ENCODE assay signal across 14 cellular contexts in genomic region chr7:117324940-117325339, GRCh38. TPM values are rescaled to one million over a fixed set of nuclear protein-coding genes. Genes with fewer than 3 reads are reported as not detected.
DNase-seq lines count a peak whose midpoint lies in the region; ATAC-seq and TF ChIP-seq lines count a peak whose summit lies in the region.
"Had no signal": no experiment of that assay in that cellular context is flagged by ENCODE, and none has a peak within 500 bp of the region (broad histone marks: within the 10 kb centered on the region; RNA-seq: fewer than 3 reads in every experiment).

No MANE protein-coding gene starts in this region.

- TF ChIP-seq POLR2A in upper lobe of left lung (IDR thresholded peaks at IDR 0.05), result no peak

- H3K9ac ChIP-seq in fibroblast of lung (ENCODE audit: insufficient read depth, low read length), result no peak overlapping the region

- H3K9me3 Mint-ChIP-seq in mesothelial cell of epicardium, result peaks cover 31% of the 10 kb centered on the region

- H3K36me3 ChIP-seq in SJCRH30, result no peaks in the 10 kb centered on the region
- H3K36me3 ChIP-seq in fibroblast of lung (ENCODE audit: control insufficient read depth, insufficient read depth, low read length), result no peaks in the 10 kb centered on the region
- H3K36me3 ChIP-seq in upper lobe of left lung, result no peaks in the 10 kb centered on the region
- H3K36me3 ChIP-seq: prostate gland, SJSA1 had no signal

- H3K27me3 Mint-ChIP-seq in mesothelial cell of epicardium (ENCODE audit: low read depth), result peaks cover 17% of the 10 kb centered on the region

- no peaks in the 10 kb centered on the region for H4K20me1 ChIP-seq in fibroblast of lung (ENCODE audit: control insufficient read depth, extremely low read depth, insufficient read depth, low read length)

- peak; percentile 56 to 73 for ATAC-seq in upper lobe of left lung (ENCODE audit: low FRiP score in 2 of 2)
- ATAC-seq: activated naive CD8-positive, alpha-beta T cell treated with anti-CD3 and anti-CD28 coated beads, Interleukin-2, amount 50 U/mL, for 24 hours had no signal

- DNase-seq in SJCRH30, result peak; percentile 24 to 37
- peak in 1 of 2 donors; percentile 56 for DNase-seq in fibroblast of lung (ENCODE audit: low read depth in 2 of 2)
- no peak for DNase-seq in mesothelial cell of epicardium (ENCODE audit: low spot score in 2 of 2, unreplicated experiment in 2 of 2)
- DNase-seq in upper lobe of left lung, result no peak
- no peak for DNase-seq in COLO668 (lab: John Stamatoyannopoulos, UW; ENCODE audit: unreplicated experiment)
- no peak for DNase-seq in NCI-H2107 treated with DMSO at 0.1 percent for 48 hours (lab: John Stamatoyannopoulos, UW; ENCODE audit: unreplicated experiment)
- no peak for DNase-seq in RKO (ENCODE audit: low spot score)
- DNase-seq: activated naive CD8-positive, alpha-beta T cell treated with anti-CD3 and anti-CD28 coated beads, Interleukin-2, amount 50 U/mL, for 24 hours; CD4-positive, alpha-beta memory T cell; Karpas-422; mammary epithelial cell; NCI-H2029 had no signal

- H3K4me2 ChIP-seq in fibroblast of lung (ENCODE audit: extremely low read depth, insufficient read depth, low read length), result no peak overlapping the region

- H3K79me2 ChIP-seq in fibroblast of lung (ENCODE audit: control insufficient read depth, insufficient read depth, low read length), result no peaks in the 10 kb centered on the region

- peak overlapping the region; percentile 81 for H2AFZ ChIP-seq in fibroblast of lung (ENCODE audit: low read length)

- TF ChIP-seq CTCF in fibroblast of lung (conservative IDR thresholded peaks at IDR 0.05 in 1 of 2, IDR thresholded peaks at IDR 0.05 in 1 of 2; ENCODE audit: low read depth in 1 of 2, low read length in 2 of 2) (no peak), mesothelial cell of epicardium (IDR thresholded peaks at IDR 0.05; ENCODE audit: unreplicated experiment) (no peak), upper lobe of left lung (IDR thresholded peaks at IDR 0.05) (no peak)

- H3K9me3 ChIP-seq in SJCRH30 (replicated peaks) (no peaks in the 10 kb centered on the region), fibroblast of lung (ENCODE audit: control insufficient read depth, insufficient read depth, low read depth, low read length) (no peaks in the 10 kb centered on the region), upper lobe of left lung (no peaks in the 10 kb centered on the region)
- H3K9me3 ChIP-seq: prostate gland, SJSA1 had no signal

- 52 to 62% methylated on average over 4 of the region's 4 CpGs for WGBS in upper lobe of left lung, 2 donors

- H3K4me1 Mint-ChIP-seq in mesothelial cell of epicardium, result peaks cover 34% of the 10 kb centered on the region

- peak overlapping the region; percentile 60 for H3K4me3 ChIP-seq in SJCRH30
- H3K4me3 ChIP-seq in fibroblast of lung (replicated peaks in 1 of 4; ENCODE audit: control extremely low read depth in 1 of 4, insufficient read depth in 1 of 4, low read depth in 3 of 4, low read length in 4 of 4), result peak overlapping the region in 1 of 4 experiments; percentile 57
- H3K4me3 ChIP-seq in upper lobe of left lung, result peak overlapping the region in 3 of 4 donors; percentile 35 to 53 (median 48)

- H3K36me3 Mint-ChIP-seq in mesothelial cell of epicardium, result peaks cover 19% of the 10 kb centered on the region
- H3K36me3 Mint-ChIP-seq: CD4-positive, alpha-beta memory T cell had no signal

- H3K27ac Mint-ChIP-seq in mesothelial cell of epicardium, result peak overlapping the region; percentile 16
- H3K27ac Mint-ChIP-seq: activated naive CD8-positive, alpha-beta T cell treated with anti-CD3 and anti-CD28 coated beads, Interleukin-2, amount 50 U/mL, for 24 hours; CD4-positive, alpha-beta memory T cell had no signal

- TF ChIP-seq EP300 in upper lobe of left lung (IDR thresholded peaks at IDR 0.05), result no peak

- H3K4me1 ChIP-seq in SJCRH30 (no peaks in the 10 kb centered on the region), fibroblast of lung (ENCODE audit: control insufficient read depth, extremely low read depth, insufficient read depth, low read length) (peaks cover 8% of the 10 kb centered on the region), upper lobe of left lung (peaks cover 20 to 27% (median 24%) of the 10 kb centered on the region in 4 donors)
- H3K4me1 ChIP-seq: prostate gland had no signal

- no peaks in the 10 kb centered on the region for H3K27me3 ChIP-seq in SJCRH30
- peaks cover 32% of the 10 kb centered on the region for H3K27me3 ChIP-seq in fibroblast of lung (ENCODE audit: control insufficient read depth, insufficient read depth, low read length)
- H3K27me3 ChIP-seq in upper lobe of left lung, result peaks cover 0 to 17% (median 8%) of the 10 kb centered on the region in 4 donors

- H3K4me3 Mint-ChIP-seq in mesothelial cell of epicardium, result peak overlapping the region; percentile 79
- H3K4me3 Mint-ChIP-seq: activated naive CD8-positive, alpha-beta T cell treated with anti-CD3 and anti-CD28 coated beads, Interleukin-2, amount 50 U/mL, for 24 hours; CD4-positive, alpha-beta memory T cell had no signal

- peak overlapping the region; percentile 41 for H3K27ac ChIP-seq in SJCRH30
- no peak overlapping the region for H3K27ac ChIP-seq in fibroblast of lung (ENCODE audit: insufficient read depth, low read length)
- H3K27ac ChIP-seq in upper lobe of left lung, result peak overlapping the region; percentile 27 to 74 (median 56)
- H3K27ac ChIP-seq: SJSA1 had no signal

RNA-seq across cellular contexts. Expression of gene WNT2, which starts 2.1 kb away (rescaled TPM):
- total RNA-seq in SJCRH30 (2014; rRNA removed; shearing (Covaris generic)), result 0.03 and 0.06 TPM in 2 replicates
- total RNA-seq in fibroblast of lung (1.7 and 3.9 TPM in 2 replicates), mesothelial cell of epicardium (19.9 to 24.1 TPM (median 22.1 TPM) in 3 replicates), upper lobe of left lung (10 to 100 TPM in 2 of 6 donors, 1 to 10 TPM in 4; 1.0 to 13.9 (median 7.1) TPM)
- 4.8 and 14.5 TPM in 2 replicates for polyA plus RNA-seq in fibroblast of lung
- polyA plus RNA-seq in fibroblast of lung (2012), result 4.5 and 14.1 TPM in 2 replicates
- polyA minus RNA-seq in fibroblast of lung (ENCODE audit: low replicate concordance), result 3.8 and 36.1 TPM in 2 replicates
- total RNA-seq: CD4-positive, alpha-beta memory T cell; mammary epithelial cell had no signal
- polyA plus RNA-seq: CD4-positive, alpha-beta memory T cell; mammary epithelial cell had no signal

Comparison
In these comparisons a context has a peak if more than half of its experiments do, and no peak if none do; other contexts are left out.
1. DNase-seq: peak in SJCRH30 (2 of 2); none in mesothelial cell of epicardium (0 of 2), upper lobe of left lung (0 of 2), COLO668 (single experiment), NCI-H2107 treated with DMSO at 0.1 percent for 48 hours (single experiment) and RKO (single experiment).